ENCODE assay signal across 1 cellular context in the genomic region with DNA sequence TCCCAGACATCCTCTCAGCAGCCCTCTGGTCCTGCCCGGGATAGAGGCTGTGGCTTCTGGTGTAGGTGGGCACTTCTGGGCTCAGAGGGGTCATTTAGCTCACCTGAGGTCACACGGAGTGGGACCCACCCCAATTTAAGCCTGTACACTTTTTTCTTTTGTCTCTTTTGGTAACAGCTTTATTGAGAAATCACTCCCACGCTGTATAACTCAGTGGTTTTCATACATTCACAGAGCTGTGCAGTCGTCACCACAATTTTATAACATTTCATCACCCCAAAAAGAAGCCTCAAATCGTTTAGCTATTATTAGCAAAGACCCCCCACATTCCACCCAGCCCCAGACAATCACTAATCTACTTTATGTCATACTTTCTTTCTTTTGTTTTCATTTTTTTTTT.
TF ChIP-seq lines count a peak whose summit lies in the region.

No MANE protein-coding gene starts in this region.

TF ChIP-seq in A549, 52 proteins besides CTCF, POLR2A, EP300 and RAD21 (continued from another document):
- TF ChIP-seq FOXS1 (CRISPR knock-in tag; IDR thresholded peaks at IDR 0.05), result no peak
- TF ChIP-seq ZNF302 (CRISPR knock-in tag; IDR thresholded peaks at IDR 0.05), result no peak
- no peak for TF ChIP-seq NR3C1 (IDR thresholded peaks at IDR 0.05)
- no peak for TF ChIP-seq EHMT2 (IDR thresholded peaks at IDR 0.05; ENCODE audit: low read depth)
- TF ChIP-seq NFE2L2 (conservative IDR thresholded peaks at IDR 0.05; ENCODE audit: low read length), result no peak
- no peak for TF ChIP-seq JUNB (IDR thresholded peaks at IDR 0.05)
- TF ChIP-seq TP53 (CRISPR knock-in tag; IDR thresholded peaks at IDR 0.05), result no peak
- no peak for TF ChIP-seq TFCP2L1 (CRISPR knock-in tag; IDR thresholded peaks at IDR 0.05)
- no peak for TF ChIP-seq KDM5A (IDR thresholded peaks at IDR 0.05)
- TF ChIP-seq, protein P1, sequence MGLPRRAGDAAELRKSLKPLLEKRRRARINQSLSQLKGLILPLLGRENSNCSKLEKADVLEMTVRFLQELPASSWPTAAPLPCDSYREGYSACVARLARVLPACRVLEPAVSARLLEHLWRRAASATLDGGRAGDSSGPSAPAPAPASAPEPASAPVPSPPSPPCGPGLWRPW (IDR thresholded peaks at IDR 0.05), result no peak
- no peak for TF ChIP-seq NPAS2 (CRISPR knock-in tag; IDR thresholded peaks at IDR 0.05; ENCODE audit: borderline replicate concordance)
- TF ChIP-seq POLR2AphosphoS2 (conservative IDR thresholded peaks at IDR 0.05; ENCODE audit: low read length), result no peak
- TF ChIP-seq, protein P2, sequence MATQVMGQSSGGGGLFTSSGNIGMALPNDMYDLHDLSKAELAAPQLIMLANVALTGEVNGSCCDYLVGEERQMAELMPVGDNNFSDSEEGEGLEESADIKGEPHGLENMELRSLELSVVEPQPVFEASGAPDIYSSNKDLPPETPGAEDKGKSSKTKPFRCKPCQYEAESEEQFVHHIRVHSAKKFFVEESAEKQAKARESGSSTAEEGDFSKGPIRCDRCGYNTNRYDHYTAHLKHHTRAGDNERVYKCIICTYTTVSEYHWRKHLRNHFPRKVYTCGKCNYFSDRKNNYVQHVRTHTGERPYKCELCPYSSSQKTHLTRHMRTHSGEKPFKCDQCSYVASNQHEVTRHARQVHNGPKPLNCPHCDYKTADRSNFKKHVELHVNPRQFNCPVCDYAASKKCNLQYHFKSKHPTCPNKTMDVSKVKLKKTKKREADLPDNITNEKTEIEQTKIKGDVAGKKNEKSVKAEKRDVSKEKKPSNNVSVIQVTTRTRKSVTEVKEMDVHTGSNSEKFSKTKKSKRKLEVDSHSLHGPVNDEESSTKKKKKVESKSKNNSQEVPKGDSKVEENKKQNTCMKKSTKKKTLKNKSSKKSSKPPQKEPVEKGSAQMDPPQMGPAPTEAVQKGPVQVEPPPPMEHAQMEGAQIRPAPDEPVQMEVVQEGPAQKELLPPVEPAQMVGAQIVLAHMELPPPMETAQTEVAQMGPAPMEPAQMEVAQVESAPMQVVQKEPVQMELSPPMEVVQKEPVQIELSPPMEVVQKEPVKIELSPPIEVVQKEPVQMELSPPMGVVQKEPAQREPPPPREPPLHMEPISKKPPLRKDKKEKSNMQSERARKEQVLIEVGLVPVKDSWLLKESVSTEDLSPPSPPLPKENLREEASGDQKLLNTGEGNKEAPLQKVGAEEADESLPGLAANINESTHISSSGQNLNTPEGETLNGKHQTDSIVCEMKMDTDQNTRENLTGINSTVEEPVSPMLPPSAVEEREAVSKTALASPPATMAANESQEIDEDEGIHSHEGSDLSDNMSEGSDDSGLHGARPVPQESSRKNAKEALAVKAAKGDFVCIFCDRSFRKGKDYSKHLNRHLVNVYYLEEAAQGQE (IDR thresholded peaks at IDR 0.05), result no peak
TF ChIP-seq in A549: peak in this region for 0.
